In genomic region chr5:83148370-83148769, GRCh38 we compare ENCODE assay signal across 23 cellular contexts.
DNase-seq lines count a peak whose midpoint lies in the region; ATAC-seq, FAIRE-seq and TF ChIP-seq lines count a peak whose summit lies in the region.
"Had no signal": no experiment of that assay in that cellular context is flagged by ENCODE, and none has a peak within 500 bp of the region (broad histone marks: within the 10 kb centered on the region; RNA-seq: fewer than 3 reads in every experiment).

No MANE protein-coding gene starts in this region.

- TF ChIP-seq CTCF in HepG2 (CRISPR knock-in tag; IDR thresholded peaks at IDR 0.05) (no peak), right lobe of liver (IDR thresholded peaks at IDR 0.05) (no peak), H1 (IDR thresholded peaks at IDR 0.05; ENCODE audit: control extremely low read depth in 1 of 3, insufficient read depth in 1 of 3, low read depth in 1 of 3, low read length in 3 of 3) (no peak)

- H2BK12ac ChIP-seq in H1 (ENCODE audit: low read depth, low read length) = no peak overlapping the region

- POLR2A ChIA-PET in HepG2 (lab: Yijun Ruan, JAX) (no interaction called here), H1 (lab: Charles Lee; ENCODE audit: partially characterized antibody) (interaction anchor here (1.0 kb wide), 1 partner anchor 382 kb away, joined by 3 read pairs; no protein-coding TSS in a partner anchor)

- ATAC-seq in HepG2 (no peak), right lobe of liver (no peak), GM21717 (IDR thresholded peaks at IDR 0.05; ENCODE audit: unreplicated experiment) (no peak), GM21381 (IDR thresholded peaks at IDR 0.05; ENCODE audit: unreplicated experiment) (no peak)
- ATAC-seq: A549; CD8-positive, alpha-beta T cell; GM12878 had no signal

- H3K18ac ChIP-seq in H1 (ENCODE audit: extremely low read depth, low read length) = no peak overlapping the region

- TF ChIP-seq RAD21 in HepG2 (CRISPR knock-in tag; IDR thresholded peaks at IDR 0.05) (no peak), H1 (IDR thresholded peaks at IDR 0.05 in 1 of 2, conservative IDR thresholded peaks at IDR 0.05 in 1 of 2; ENCODE audit: low read depth in 2 of 2, low read length in 2 of 2) (no peak)

- H3K4me1 ChIP-seq in HepG2 (ENCODE audit: insufficient read depth, low read length) (no peaks in the 10 kb centered on the region), right lobe of liver (no peaks in the 10 kb centered on the region), H1 (replicated peaks in 1 of 4; ENCODE audit: control insufficient read depth in 3 of 4, insufficient read depth in 4 of 4, low read length in 3 of 4) (no peaks in the 10 kb centered on the region)
- H3K4me1 ChIP-seq: BLaER1 treated with 17β-estradiol and CSF1 and Interleukin-3, amounts not matched to agents 10 nM and 100 nM had no signal

- no peak overlapping the region for H4K5ac ChIP-seq in H1 (ENCODE audit: insufficient read length, low read depth, low read length)

- H3K27ac ChIP-seq in HepG2 (ENCODE audit: extremely low read length, insufficient read depth, low read length) (no peak overlapping the region), right lobe of liver (no peak overlapping the region), H1 (ENCODE audit: low read depth, low read length) (no peak overlapping the region)
- H3K27ac ChIP-seq: 22Rv1; A549; BLaER1 treated with 17β-estradiol and CSF1 and Interleukin-3, amounts not matched to agents 10 nM and 100 nM; C4-2B had no signal

- H2AFZ ChIP-seq in HepG2 (ENCODE audit: low read length) (no peak overlapping the region), H1 (ENCODE audit: low read length) (no peak overlapping the region)

- H3K79me2 ChIP-seq in HepG2 (ENCODE audit: insufficient read depth, low read length) (no peaks in the 10 kb centered on the region), H1 (ENCODE audit: control insufficient read depth in 1 of 2, insufficient read depth in 2 of 2, low read length in 2 of 2) (no peaks in the 10 kb centered on the region)

- no peak overlapping the region for H3K14ac ChIP-seq in H1 (ENCODE audit: insufficient read length)

- in situ Hi-C loops in HepG2 (cut with HindIII; ENCODE audit: extremely low pct_ligation_motif_present, low pct_unique_long_range_greater_than_20kb) = no loop called here

- H3K4me3 ChIP-seq in HepG2 (replicated peaks in 1 of 3; ENCODE audit: insufficient read depth in 1 of 3, low read depth in 2 of 3, low read length in 3 of 3) (no peak overlapping the region), right lobe of liver (no peak overlapping the region), H1 (ENCODE audit: extremely low read depth in 1 of 4, insufficient read depth in 2 of 4, low read depth in 3 of 4, low read length in 4 of 4) (no peak overlapping the region)
- H3K4me3 ChIP-seq: A549; BLaER1 treated with 17β-estradiol and CSF1 and Interleukin-3, amounts not matched to agents 10 nM and 100 nM; GM12878 had no signal

- H3K27me3 ChIP-seq in HepG2 (ENCODE audit: control insufficient read depth in 1 of 2, insufficient read depth in 2 of 2, low read length in 2 of 2) (no peaks in the 10 kb centered on the region), right lobe of liver (no peaks in the 10 kb centered on the region), H1 (replicated peaks in 1 of 4; ENCODE audit: control insufficient read depth in 3 of 4, extremely low read depth in 1 of 4, insufficient read depth in 3 of 4, low read length in 3 of 4) (no peaks in the 10 kb centered on the region)
- H3K27me3 ChIP-seq: BLaER1 treated with 17β-estradiol and CSF1 and Interleukin-3, amounts not matched to agents 10 nM and 100 nM had no signal

- H2AK5ac ChIP-seq in H1 (ENCODE audit: low read depth, low read length) = no peak overlapping the region

- DNase-seq in HepG2 (ENCODE audit: low spot score) = no peak
- no peak for DNase-seq in right lobe of liver
- no peak for DNase-seq in H1 (ENCODE audit: low read depth in 1 of 2, low spot score in 2 of 2)
- DNase-seq: AML-193; CD4-positive, alpha-beta T cell; CD8-positive, alpha-beta T cell; COR-L47; DMS 273 treated with DMSO at 0.1 percent for 48 hours; DMS153; DMS53; DMS79; DND-41; EL; GDM1 had no signal

- no peak overlapping the region for H2BK15ac ChIP-seq in H1 (ENCODE audit: low read length)

- CTCF ChIA-PET in HepG2 (lab: Yijun Ruan, JAX; ENCODE audit: low intra/inter-chr PET ratio, low total read pairs) = no interaction called here
- CTCF ChIA-PET in H1 (lab: Charles Lee; ENCODE audit: partially characterized antibody) = no interaction called here

- no peak overlapping the region for H4K8ac ChIP-seq in H1 (ENCODE audit: extremely low read depth, insufficient read depth, low read length)

- intact Hi-C loops in HepG2 (cut with micrococcal nuclease; ENCODE audit: unreplicated experiment) = no loop called here
- intact Hi-C loops in right lobe of liver (cut with DNase I) = no loop called here

- no peak overlapping the region for H3K4ac ChIP-seq in H1 (replicated peaks; ENCODE audit: insufficient read length, low read depth, low read length)

- no peaks in the 10 kb centered on the region for H3K36me3 ChIP-seq in HepG2 (replicated peaks in 1 of 2; ENCODE audit: control insufficient read depth in 1 of 2, insufficient read depth in 2 of 2, low read length in 2 of 2)
- H3K36me3 ChIP-seq in right lobe of liver = no peaks in the 10 kb centered on the region
- no peaks in the 10 kb centered on the region for H3K36me3 ChIP-seq in H1 (ENCODE audit: control insufficient read depth in 2 of 4, insufficient read depth in 4 of 4, low read length in 3 of 4)

- no peaks in the 10 kb centered on the region for H3K79me1 ChIP-seq in H1 (ENCODE audit: low read depth, low read length)

- TF ChIP-seq POLR2A in HepG2 (IDR thresholded peaks at IDR 0.05; ENCODE audit: insufficient read depth in 1 of 2, low read depth in 2 of 2, low read length in 2 of 2) = no peak
- TF ChIP-seq POLR2A in right lobe of liver (IDR thresholded peaks at IDR 0.05) = no peak
- TF ChIP-seq POLR2A in H1 (IDR thresholded peaks at IDR 0.05; ENCODE audit: control extremely low read depth in 1 of 2, low read depth in 2 of 2, low read length in 2 of 2) = no peak

- 92% methylated on average over 3 of the region's 3 CpGs for WGBS in HepG2 (ENCODE audit: low lambda C conversion rate)
- 94% methylated on average over 3 of the region's 3 CpGs for WGBS in right lobe of liver (ENCODE audit: insufficient coverage, low coverage, low lambda C conversion rate, missing lambda C conversion rate)
- WGBS in H1 (ENCODE audit: extremely low coverage in 1 of 2, insufficient coverage in 1 of 2, insufficient read length in 1 of 2, insufficient replicate concordance in 2 of 2, low coverage in 1 of 2, low lambda C conversion rate in 2 of 2, missing lambda C conversion rate in 1 of 2), 2 experiments = 80% methylated on average over 3 of the region's 3 CpGs; no CpG with 5 or more reads in 1 of the 2 experiments

- no peak overlapping the region for H4K91ac ChIP-seq in H1 (replicated peaks; ENCODE audit: insufficient read length, low read length)

- FAIRE-seq in HepG2 (lab: Jason Lieb, UNC) (no peak), H1 (lab: Jason Lieb, UNC) (no peak)
- FAIRE-seq: A549, GM12878, GM12892, GM18507 had no signal

- no peak overlapping the region for H2BK20ac ChIP-seq in H1 (ENCODE audit: low read length)

- H3K4me2 ChIP-seq in HepG2 (ENCODE audit: low read depth, low read length) = no peak overlapping the region
- H3K4me2 ChIP-seq in H1 (ENCODE audit: insufficient read depth in 1 of 2, low read depth in 2 of 2, low read length in 2 of 2) = no peak overlapping the region
- H3K4me2 ChIP-seq: A549; BLaER1 treated with 17β-estradiol and CSF1 and Interleukin-3, amounts not matched to agents 10 nM and 100 nM had no signal

- H3K9me3 ChIP-seq in HepG2 (ENCODE audit: low read length) (no peaks in the 10 kb centered on the region), right lobe of liver (no peaks in the 10 kb centered on the region), H1 (ENCODE audit: insufficient read depth in 2 of 2, low read depth in 1 of 2, low read length in 1 of 2) (no peaks in the 10 kb centered on the region)
- H3K9me3 ChIP-seq: A549 had no signal

- BruUV-seq in HepG2 (replicated peaks; lab: Mats Ljungman, UMichigan) = no TSS peak

- H2BK120ac ChIP-seq in H1 (replicated peaks; ENCODE audit: low read depth, low read length) = no peak overlapping the region

- H4K20me1 ChIP-seq in HepG2 (ENCODE audit: insufficient read depth, low read length) (no peaks in the 10 kb centered on the region), H1 (replicated peaks in 1 of 2; ENCODE audit: control insufficient read depth in 1 of 2, insufficient read depth in 2 of 2, low read length in 2 of 2) (no peaks in the 10 kb centered on the region)
- H4K20me1 ChIP-seq: BLaER1 treated with 17β-estradiol and CSF1 and Interleukin-3, amounts not matched to agents 10 nM and 100 nM had no signal

- no peaks in the 10 kb centered on the region; the same call in 1 of the 2 replicates for H3K23me2 ChIP-seq in H1 (ENCODE audit: low read depth, low read length)

- H2BK5ac ChIP-seq in H1 (ENCODE audit: low read depth, low read length) = no peak overlapping the region

- no peak overlapping the region for H3K56ac ChIP-seq in H1 (replicated peaks; ENCODE audit: insufficient read length, low read depth, low read length)

- TF ChIP-seq EP300 in HepG2 (IDR thresholded peaks at IDR 0.05; ENCODE audit: low read depth in 2 of 2, low read length in 2 of 2) (no peak), HepG2 (CRISPR knock-in tag; IDR thresholded peaks at IDR 0.05; ENCODE audit: borderline replicate concordance) (no peak), H1 (IDR thresholded peaks at IDR 0.05; ENCODE audit: borderline replicate concordance in 1 of 2, low read depth in 2 of 2, low read length in 2 of 2) (no peak)

- H3K23ac ChIP-seq in H1 (ENCODE audit: insufficient read length) = no peak overlapping the region

- H3K9ac ChIP-seq in HepG2 (ENCODE audit: insufficient read depth, low read depth, low read length) = no peak overlapping the region
- H3K9ac ChIP-seq in H1 (replicated peaks in 1 of 4; ENCODE audit: extremely low read depth in 1 of 4, low read depth in 3 of 4, low read length in 3 of 4) = no peak overlapping the region
- H3K9ac ChIP-seq: BLaER1 treated with 17β-estradiol and CSF1 and Interleukin-3, amounts not matched to agents 10 nM and 100 nM had no signal

TF ChIP-seq in HepG2, 621 proteins besides CTCF, POLR2A, EP300 and RAD21:
- TF ChIP-seq ATF7 (IDR thresholded peaks at IDR 0.05) (peak; percentile 70), ATF7 (CRISPR knock-in tag; IDR thresholded peaks at IDR 0.05) (no peak), ZNF337 (CRISPR knock-in tag; IDR thresholded peaks at IDR 0.05; ENCODE audit: borderline replicate concordance, low read depth) (no peak)

TF ChIP-seq in H1, 55 proteins besides CTCF, POLR2A, EP300 and RAD21 (continues in another document):
- TF ChIP-seq USF2 (IDR thresholded peaks at IDR 0.05; ENCODE audit: low read length) = no peak
- no peak for TF ChIP-seq YY1 (IDR thresholded peaks at IDR 0.05; ENCODE audit: low read depth, low read length)
